ENCODE assay signal across 14 cellular contexts in the genomic region with DNA sequence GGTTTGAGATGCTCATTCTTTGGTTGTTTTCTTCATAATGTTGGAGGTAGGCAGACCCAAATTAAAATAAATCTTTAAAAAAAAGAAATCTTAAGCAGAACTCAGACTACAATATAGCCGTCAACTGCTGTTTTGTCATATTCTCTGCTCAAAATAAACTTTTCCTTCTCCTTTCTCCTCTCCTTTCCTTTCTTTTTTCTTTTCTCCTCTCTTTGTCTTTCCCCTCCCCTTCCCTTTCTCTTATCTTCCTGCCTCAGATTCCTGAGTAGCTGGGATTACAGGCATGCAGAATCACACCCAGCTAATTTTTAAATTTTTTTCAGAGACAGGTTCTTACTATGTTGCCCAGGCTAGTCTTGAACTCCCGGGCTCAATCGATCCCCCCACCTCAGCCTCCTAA.
"Had no signal": no experiment of that assay in that cellular context is flagged by ENCODE, and none has a peak within 500 bp of the region (broad histone marks: within the 10 kb centered on the region; RNA-seq: fewer than 3 reads in every experiment).

No MANE protein-coding gene starts in this region.

- H3K4me1 ChIP-seq: left ventricle myocardium inferior, transverse colon had no signal

- H3K27ac Mint-ChIP-seq: activated naive CD4-positive, alpha-beta T cell treated with anti-CD3 and anti-CD28 coated beads for 36 hours; stimulated activated memory B cell treated with anti-CD40 and anti-IgM and Interleukin-4, amounts not matched to agents 10 μg/mL and 1 μg/mL and 100 μg/mL, for 72 hours had no signal

- DNase-seq: activated CD4-positive, alpha-beta T cell treated with anti-CD3 and anti-CD28 coated beads, Interleukin-2, amount 50 U/mL, for 48 hours; activated naive CD4-positive, alpha-beta T cell treated with anti-CD3 and anti-CD28 coated beads for 36 hours; cortex of kidney; effector CD8-positive, alpha-beta T cell; foreskin fibroblast; glutamatergic neuron; left ventricle myocardium inferior; naive B cell; retina; SJCRH30; T1000; transverse colon had no signal

- H3K4me3 ChIP-seq: left ventricle myocardium inferior, SJCRH30, transverse colon had no signal

- H3K9me3 Mint-ChIP-seq: activated naive CD4-positive, alpha-beta T cell treated with anti-CD3 and anti-CD28 coated beads for 36 hours; naive B cell; stimulated activated memory B cell treated with anti-CD40 and anti-IgM and Interleukin-4, amounts not matched to agents 10 μg/mL and 1 μg/mL and 100 μg/mL, for 72 hours had no signal

- H3K27me3 ChIP-seq: neutrophil, SJCRH30, transverse colon had no signal

- H3K27me3 Mint-ChIP-seq: naive B cell; stimulated activated memory B cell treated with anti-CD40 and anti-IgM and Interleukin-4, amounts not matched to agents 10 μg/mL and 1 μg/mL and 100 μg/mL, for 72 hours had no signal

- H3K27ac ChIP-seq: left ventricle myocardium inferior, neutrophil, SJCRH30, transverse colon had no signal

- H3K4me3 Mint-ChIP-seq: activated naive CD4-positive, alpha-beta T cell treated with anti-CD3 and anti-CD28 coated beads for 36 hours; stimulated activated memory B cell treated with anti-CD40 and anti-IgM and Interleukin-4, amounts not matched to agents 10 μg/mL and 1 μg/mL and 100 μg/mL, for 72 hours had no signal

- H3K9me3 ChIP-seq: left ventricle myocardium inferior, neutrophil, SJCRH30, transverse colon had no signal

- H3K4me1 Mint-ChIP-seq: naive B cell; stimulated activated memory B cell treated with anti-CD40 and anti-IgM and Interleukin-4, amounts not matched to agents 10 μg/mL and 1 μg/mL and 100 μg/mL, for 72 hours had no signal
